In genomic region chr3:9730747-9731205, GRCh38 we compare ENCODE assay signal across 10 cellular contexts. TPM values are rescaled to one million over a fixed set of nuclear protein-coding genes. Genes with fewer than 3 reads are reported as not detected.
DNase-seq lines count a peak whose midpoint lies in the region; ATAC-seq and TF ChIP-seq lines count a peak whose summit lies in the region.
"Had no signal": no experiment of that assay in that cellular context is flagged by ENCODE, and none has a peak within 500 bp of the region (broad histone marks: within the 10 kb centered on the region; RNA-seq: fewer than 3 reads in every experiment).

No MANE protein-coding gene starts in this region.

- H3K4me3 ChIP-seq in KMS-11 (IDR thresholded peaks at IDR 0.05; ENCODE audit: insufficient read depth, low read depth, low read length) = no peak overlapping the region
- H3K4me3 ChIP-seq in astrocyte of the cerebellum (ENCODE audit: low read depth, low read length) = peak overlapping the region; percentile 96
- H3K4me3 ChIP-seq in kidney epithelial cell (ENCODE audit: low read depth, low read length) = peak overlapping the region; percentile 33

- peak overlapping the region; percentile 67; the same call in 1 of the 2 replicates for H2AFZ ChIP-seq in KMS-11 (ENCODE audit: low read depth)

- peaks cover 20% of the 10 kb centered on the region for H3K79me2 ChIP-seq in KMS-11 (ENCODE audit: insufficient read depth, low read depth)

- in situ Hi-C loops in astrocyte of the cerebellum (cut with HindIII; ENCODE audit: low sequenced_read_pairs) = no loop called here

- DNase-seq in NCI-H2081 (lab: John Stamatoyannopoulos, UW) (peak; percentile 76 to 78), NCI-H2081 treated with DMSO at 0.1 percent for 48 hours (lab: John Stamatoyannopoulos, UW) (no peak), astrocyte of the cerebellum (ENCODE audit: low read depth) (no peak), kidney epithelial cell (ENCODE audit: low read depth) (no peak), superior temporal gyrus (ENCODE audit: extremely low spot score) (peak; percentile 19), GOT3 (lab: John Stamatoyannopoulos, UW) (no peak)

- H4K20me1 ChIP-seq in KMS-11 (ENCODE audit: insufficient read depth) = no peaks in the 10 kb centered on the region

- TF ChIP-seq CTCF in KMS-11 (conservative IDR thresholded peaks at IDR 0.05; ENCODE audit: low read depth, low read length) (no peak), astrocyte of the cerebellum (IDR thresholded peaks at IDR 0.05; ENCODE audit: low read depth, low read length, missing control alignments) (no peak), kidney epithelial cell (IDR thresholded peaks at IDR 0.05; ENCODE audit: insufficient read depth, low read length, poor library complexity, severe bottlenecking) (no peak)

- no peak overlapping the region for H3K27ac ChIP-seq in KMS-11

- H3K9ac ChIP-seq in KMS-11 = no peak overlapping the region

- peak; percentile 37 for ATAC-seq in GM21786 (IDR thresholded peaks at IDR 0.05; ENCODE audit: unreplicated experiment)

- peak overlapping the region; percentile 19; the same call in 1 of the 2 replicates for H3K4me2 ChIP-seq in KMS-11

- H3K4me1 ChIP-seq in KMS-11 (ENCODE audit: low read depth, poor library complexity, severe bottlenecking) = peaks cover 9% of the 10 kb centered on the region

- no peaks in the 10 kb centered on the region for H3K36me3 ChIP-seq in KMS-11 (ENCODE audit: insufficient read depth)
- H3K36me3 ChIP-seq in kidney epithelial cell (ENCODE audit: control insufficient read depth, insufficient read depth, low read length) = no peaks in the 10 kb centered on the region

- H3K27me3 ChIP-seq in KMS-11 (ENCODE audit: insufficient read depth, low read depth) = no peaks in the 10 kb centered on the region
- peaks cover 2% of the 10 kb centered on the region for H3K27me3 ChIP-seq in kidney epithelial cell (ENCODE audit: control insufficient read depth, insufficient read depth, low read length)

RNA-seq across cellular contexts. Expression of gene BRPF1, which starts 0.8 kb away (rescaled TPM):
- total RNA-seq in kidney epithelial cell = 20.1 and 21.3 TPM in 2 replicates

RNA-seq across cellular contexts. Expression of gene OGG1, which starts 19.0 kb away (rescaled TPM):
- 19.2 and 23.9 TPM in 2 replicates for total RNA-seq in kidney epithelial cell

RNA-seq across cellular contexts. Expression of gene CPNE9, which starts 27.1 kb away (rescaled TPM):
- total RNA-seq in kidney epithelial cell = 0.27 TPM in 1 of 2 replicates, not detected in the other
- total RNA-seq: Daoy, dermis microvascular lymphatic vessel endothelial cell had no signal

RNA-seq across cellular contexts. Expression of gene CAMK1, which starts 39.0 kb away (rescaled TPM):
- 18.0 and 19.9 TPM in 2 replicates for total RNA-seq in kidney epithelial cell

Comparison
In these comparisons a context has a peak if more than half of its experiments do, and no peak if none do; other contexts are left out.
1. DNase-seq: peak in NCI-H2081 (2 of 2) and superior temporal gyrus (single experiment); none in NCI-H2081 treated with DMSO at 0.1 percent for 48 hours (single experiment), astrocyte of the cerebellum (single experiment), kidney epithelial cell (single experiment) and GOT3 (single experiment).